8 cellular contexts compared by ENCODE assay signal in genomic region chr3:48634661-48635221, GRCh38. TPM values are rescaled to one million over a fixed set of nuclear protein-coding genes. Genes with fewer than 3 reads are reported as not detected.
DNase-seq lines count a peak whose midpoint lies in the region; ATAC-seq and TF ChIP-seq lines count a peak whose summit lies in the region.

No MANE protein-coding gene starts in this region.

- ATAC-seq in HG03159 (IDR thresholded peaks at IDR 0.05; ENCODE audit: unreplicated experiment) (peak; percentile 32), HG03097 (IDR thresholded peaks at IDR 0.05; ENCODE audit: low FRiP score, unreplicated experiment) (no peak)
- peak; percentile 9 to 22 for ATAC-seq in activated naive CD4-positive, alpha-beta T cell treated with anti-CD3 and anti-CD28 coated beads, Interleukin-2, amount 50 U/mL, for 72 hours

- peak overlapping the region; percentile 89 for H3K27ac ChIP-seq in RWPE1

- CTCF ChIA-PET in RWPE1 (lab: Yijun Ruan, JAX) = interaction anchor here (2.5 kb wide), 1 partner anchor 10 kb away, joined by 12 read pairs; no protein-coding TSS in a partner anchor

- intact Hi-C loops in cardiac septum (cut with DNase I) (loop anchor here (1.0 to 2.0 kb wide), 3 partner anchors 22 to 50 kb away; partner anchors contain the start of genes NCKIPSD and UQCRC1), posterior cingulate gyrus (cut with DNase I) (loop anchor here (2.0 kb wide), 1 partner anchor 26 kb away; the partner anchor contains the start of gene UQCRC1)

- peak overlapping the region in 1 of 2 donors; percentile 83 for H3K27ac Mint-ChIP-seq in activated naive CD4-positive, alpha-beta T cell treated with anti-CD3 and anti-CD28 coated beads, Interleukin-2, amount 50 U/mL, for 72 hours

- TF ChIP-seq CTCF in RWPE1 (conservative IDR thresholded peaks at IDR 0.05; ENCODE audit: low read depth) = no peak

- POLR2A ChIA-PET in RWPE1 (lab: Yijun Ruan, JAX; ENCODE audit: low non-redundant PET) = no interaction called here

- DNase-seq in NCI-H2227 (lab: John Stamatoyannopoulos, UW; ENCODE audit: unreplicated experiment) (peak; percentile 55), NCI-H2227 treated with DMSO at 0.1 percent for 48 hours (lab: John Stamatoyannopoulos, UW) (no peak), RWPE1 (ENCODE audit: low spot score) (peak; percentile 55), cardiac septum (ENCODE audit: low spot score) (peak; percentile 80), posterior cingulate gyrus (peak in 7 of 10 donors; percentile 18 to 90 (median 28))
- DNase-seq in activated naive CD4-positive, alpha-beta T cell treated with anti-CD3 and anti-CD28 coated beads, Interleukin-2, amount 50 U/mL, for 72 hours (ENCODE audit: low spot score in 2 of 2) = peak in 1 of 2 donors; percentile 58

- H3K36me3 Mint-ChIP-seq in activated naive CD4-positive, alpha-beta T cell treated with anti-CD3 and anti-CD28 coated beads, Interleukin-2, amount 50 U/mL, for 72 hours = peaks cover 0 to 5% of the 10 kb centered on the region in 2 donors

- H3K9me3 Mint-ChIP-seq in activated naive CD4-positive, alpha-beta T cell treated with anti-CD3 and anti-CD28 coated beads, Interleukin-2, amount 50 U/mL, for 72 hours = no peaks in the 10 kb centered on the region

RNA-seq across cellular contexts. Expression of gene SLC26A6, which starts 0.5 kb away (rescaled TPM):
- total RNA-seq in activated naive CD4-positive, alpha-beta T cell treated with anti-CD3 and anti-CD28 coated beads, Interleukin-2, amount 50 U/mL, for 72 hours = 100 to 1,000 TPM in 1 of 2 donors, 10 to 100 TPM in 1; 38.3 to 110 TPM
- total RNA-seq in cardiac septum = 8.9 TPM

RNA-seq across cellular contexts. Expression of gene TMEM89, which starts 13.2 kb away (rescaled TPM):
- total RNA-seq in activated naive CD4-positive, alpha-beta T cell treated with anti-CD3 and anti-CD28 coated beads, Interleukin-2, amount 50 U/mL, for 72 hours = under 1 TPM in 1 of 2 donors, not detected in 1; 0.36 TPM
- total RNA-seq in cardiac septum = not detected

RNA-seq across cellular contexts. Expression of gene UQCRC1, which starts 25.3 kb away (rescaled TPM):
- total RNA-seq in activated naive CD4-positive, alpha-beta T cell treated with anti-CD3 and anti-CD28 coated beads, Interleukin-2, amount 50 U/mL, for 72 hours = 100 to 1,000 TPM; 257 to 269 TPM
- 753 TPM for total RNA-seq in cardiac septum

RNA-seq across cellular contexts. Expression of gene CELSR3, which starts 27.9 kb away (rescaled TPM):
- total RNA-seq in activated naive CD4-positive, alpha-beta T cell treated with anti-CD3 and anti-CD28 coated beads, Interleukin-2, amount 50 U/mL, for 72 hours = 10 to 100 TPM; 12.6 to 13.1 TPM
- total RNA-seq in cardiac septum = 0.22 TPM

RNA-seq across cellular contexts. Expression of gene COL7A1, which starts 39.6 kb away (rescaled TPM):
- 1 to 10 TPM; 3.2 to 5.5 TPM for total RNA-seq in activated naive CD4-positive, alpha-beta T cell treated with anti-CD3 and anti-CD28 coated beads, Interleukin-2, amount 50 U/mL, for 72 hours
- total RNA-seq in cardiac septum = 26.5 TPM
